In genomic region chr6:7910298-7910653, GRCh38 we compare ENCODE assay signal across 1 cellular context.
TF ChIP-seq lines count a peak whose summit lies in the region.

No MANE protein-coding gene starts in this region.

TF ChIP-seq in H1, 55 proteins besides CTCF, POLR2A, EP300 and RAD21 (continued from another document):
- TF ChIP-seq CHD7 (IDR thresholded peaks at IDR 0.05; ENCODE audit: insufficient replicate concordance, low read length) (no peak), GTF2F1 (IDR thresholded peaks at IDR 0.05; ENCODE audit: borderline replicate concordance, low read depth, low read length) (no peak), RBBP5 (IDR thresholded peaks at IDR 0.05; ENCODE audit: borderline replicate concordance, low read depth, low read length) (0 out of 2 replicates have a peak, but pooled peaks have one; percentile 6), NANOG (IDR thresholded peaks at IDR 0.05; ENCODE audit: insufficient read depth, low read depth, low read length, poor library complexity, severe bottlenecking) (no peak)
